ENCODE assay signal across 1 cellular context in the genomic region with DNA sequence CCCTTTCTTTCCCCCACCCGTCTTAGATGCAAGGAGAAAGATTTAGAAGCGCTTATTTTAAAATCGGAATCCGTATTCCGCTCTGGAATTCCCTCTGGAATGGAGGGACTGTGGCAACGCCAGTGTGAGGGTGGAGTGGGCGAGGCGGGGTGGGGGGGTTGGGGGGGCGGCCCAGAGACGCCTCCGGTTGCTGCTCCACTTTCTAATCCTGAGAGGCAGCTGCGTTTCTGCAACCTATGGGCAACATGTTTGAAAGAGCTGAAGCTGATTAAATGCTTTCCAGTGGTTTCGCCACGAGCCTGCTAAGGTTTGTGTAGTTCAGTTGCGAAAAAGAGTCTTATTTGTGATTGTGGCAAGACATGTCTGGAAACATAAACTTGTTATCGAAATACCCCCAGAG.
TF ChIP-seq lines count a peak whose summit lies in the region.

A gene with protein sequence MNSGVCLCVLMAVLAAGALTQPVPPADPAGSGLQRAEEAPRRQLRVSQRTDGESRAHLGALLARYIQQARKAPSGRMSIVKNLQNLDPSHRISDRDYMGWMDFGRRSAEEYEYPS (minus strand): TSS at position 101 of the 400 bp plus-strand sequence. CDS start 2,555 bp downstream, outside the sequence.

TF ChIP-seq in GM23338, 12 proteins besides CTCF, POLR2A, EP300 and RAD21 (continued from another document):
- TF ChIP-seq, protein P1, sequence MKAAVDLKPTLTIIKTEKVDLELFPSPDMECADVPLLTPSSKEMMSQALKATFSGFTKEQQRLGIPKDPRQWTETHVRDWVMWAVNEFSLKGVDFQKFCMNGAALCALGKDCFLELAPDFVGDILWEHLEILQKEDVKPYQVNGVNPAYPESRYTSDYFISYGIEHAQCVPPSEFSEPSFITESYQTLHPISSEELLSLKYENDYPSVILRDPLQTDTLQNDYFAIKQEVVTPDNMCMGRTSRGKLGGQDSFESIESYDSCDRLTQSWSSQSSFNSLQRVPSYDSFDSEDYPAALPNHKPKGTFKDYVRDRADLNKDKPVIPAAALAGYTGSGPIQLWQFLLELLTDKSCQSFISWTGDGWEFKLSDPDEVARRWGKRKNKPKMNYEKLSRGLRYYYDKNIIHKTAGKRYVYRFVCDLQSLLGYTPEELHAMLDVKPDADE (IDR thresholded peaks at IDR 0.05): no peak
- no peak for TF ChIP-seq CREB1 (CRISPR knock-in tag; IDR thresholded peaks at IDR 0.05; ENCODE audit: low read depth)
- TF ChIP-seq ZNF331 (CRISPR knock-in tag; IDR thresholded peaks at IDR 0.05; ENCODE audit: low read depth): no peak
- TF ChIP-seq NANOG (IDR thresholded peaks at IDR 0.05; ENCODE audit: borderline replicate concordance): no peak
- no peak for TF ChIP-seq STAT1 (IDR thresholded peaks at IDR 0.05; ENCODE audit: unreplicated experiment)
- TF ChIP-seq ZNF114 (CRISPR knock-in tag; IDR thresholded peaks at IDR 0.05): no peak
- no peak for TF ChIP-seq EZH2 (IDR thresholded peaks at IDR 0.05; ENCODE audit: low read depth, unreplicated experiment)
- no peak for TF ChIP-seq EZH2phosphoT487 (IDR thresholded peaks at IDR 0.05; ENCODE audit: unreplicated experiment)
- TF ChIP-seq JUNB (IDR thresholded peaks at IDR 0.05; ENCODE audit: unreplicated experiment): no peak
- TF ChIP-seq POLR2AphosphoS5 (IDR thresholded peaks at IDR 0.05; ENCODE audit: low read depth): no peak
- TF ChIP-seq, protein P2, sequence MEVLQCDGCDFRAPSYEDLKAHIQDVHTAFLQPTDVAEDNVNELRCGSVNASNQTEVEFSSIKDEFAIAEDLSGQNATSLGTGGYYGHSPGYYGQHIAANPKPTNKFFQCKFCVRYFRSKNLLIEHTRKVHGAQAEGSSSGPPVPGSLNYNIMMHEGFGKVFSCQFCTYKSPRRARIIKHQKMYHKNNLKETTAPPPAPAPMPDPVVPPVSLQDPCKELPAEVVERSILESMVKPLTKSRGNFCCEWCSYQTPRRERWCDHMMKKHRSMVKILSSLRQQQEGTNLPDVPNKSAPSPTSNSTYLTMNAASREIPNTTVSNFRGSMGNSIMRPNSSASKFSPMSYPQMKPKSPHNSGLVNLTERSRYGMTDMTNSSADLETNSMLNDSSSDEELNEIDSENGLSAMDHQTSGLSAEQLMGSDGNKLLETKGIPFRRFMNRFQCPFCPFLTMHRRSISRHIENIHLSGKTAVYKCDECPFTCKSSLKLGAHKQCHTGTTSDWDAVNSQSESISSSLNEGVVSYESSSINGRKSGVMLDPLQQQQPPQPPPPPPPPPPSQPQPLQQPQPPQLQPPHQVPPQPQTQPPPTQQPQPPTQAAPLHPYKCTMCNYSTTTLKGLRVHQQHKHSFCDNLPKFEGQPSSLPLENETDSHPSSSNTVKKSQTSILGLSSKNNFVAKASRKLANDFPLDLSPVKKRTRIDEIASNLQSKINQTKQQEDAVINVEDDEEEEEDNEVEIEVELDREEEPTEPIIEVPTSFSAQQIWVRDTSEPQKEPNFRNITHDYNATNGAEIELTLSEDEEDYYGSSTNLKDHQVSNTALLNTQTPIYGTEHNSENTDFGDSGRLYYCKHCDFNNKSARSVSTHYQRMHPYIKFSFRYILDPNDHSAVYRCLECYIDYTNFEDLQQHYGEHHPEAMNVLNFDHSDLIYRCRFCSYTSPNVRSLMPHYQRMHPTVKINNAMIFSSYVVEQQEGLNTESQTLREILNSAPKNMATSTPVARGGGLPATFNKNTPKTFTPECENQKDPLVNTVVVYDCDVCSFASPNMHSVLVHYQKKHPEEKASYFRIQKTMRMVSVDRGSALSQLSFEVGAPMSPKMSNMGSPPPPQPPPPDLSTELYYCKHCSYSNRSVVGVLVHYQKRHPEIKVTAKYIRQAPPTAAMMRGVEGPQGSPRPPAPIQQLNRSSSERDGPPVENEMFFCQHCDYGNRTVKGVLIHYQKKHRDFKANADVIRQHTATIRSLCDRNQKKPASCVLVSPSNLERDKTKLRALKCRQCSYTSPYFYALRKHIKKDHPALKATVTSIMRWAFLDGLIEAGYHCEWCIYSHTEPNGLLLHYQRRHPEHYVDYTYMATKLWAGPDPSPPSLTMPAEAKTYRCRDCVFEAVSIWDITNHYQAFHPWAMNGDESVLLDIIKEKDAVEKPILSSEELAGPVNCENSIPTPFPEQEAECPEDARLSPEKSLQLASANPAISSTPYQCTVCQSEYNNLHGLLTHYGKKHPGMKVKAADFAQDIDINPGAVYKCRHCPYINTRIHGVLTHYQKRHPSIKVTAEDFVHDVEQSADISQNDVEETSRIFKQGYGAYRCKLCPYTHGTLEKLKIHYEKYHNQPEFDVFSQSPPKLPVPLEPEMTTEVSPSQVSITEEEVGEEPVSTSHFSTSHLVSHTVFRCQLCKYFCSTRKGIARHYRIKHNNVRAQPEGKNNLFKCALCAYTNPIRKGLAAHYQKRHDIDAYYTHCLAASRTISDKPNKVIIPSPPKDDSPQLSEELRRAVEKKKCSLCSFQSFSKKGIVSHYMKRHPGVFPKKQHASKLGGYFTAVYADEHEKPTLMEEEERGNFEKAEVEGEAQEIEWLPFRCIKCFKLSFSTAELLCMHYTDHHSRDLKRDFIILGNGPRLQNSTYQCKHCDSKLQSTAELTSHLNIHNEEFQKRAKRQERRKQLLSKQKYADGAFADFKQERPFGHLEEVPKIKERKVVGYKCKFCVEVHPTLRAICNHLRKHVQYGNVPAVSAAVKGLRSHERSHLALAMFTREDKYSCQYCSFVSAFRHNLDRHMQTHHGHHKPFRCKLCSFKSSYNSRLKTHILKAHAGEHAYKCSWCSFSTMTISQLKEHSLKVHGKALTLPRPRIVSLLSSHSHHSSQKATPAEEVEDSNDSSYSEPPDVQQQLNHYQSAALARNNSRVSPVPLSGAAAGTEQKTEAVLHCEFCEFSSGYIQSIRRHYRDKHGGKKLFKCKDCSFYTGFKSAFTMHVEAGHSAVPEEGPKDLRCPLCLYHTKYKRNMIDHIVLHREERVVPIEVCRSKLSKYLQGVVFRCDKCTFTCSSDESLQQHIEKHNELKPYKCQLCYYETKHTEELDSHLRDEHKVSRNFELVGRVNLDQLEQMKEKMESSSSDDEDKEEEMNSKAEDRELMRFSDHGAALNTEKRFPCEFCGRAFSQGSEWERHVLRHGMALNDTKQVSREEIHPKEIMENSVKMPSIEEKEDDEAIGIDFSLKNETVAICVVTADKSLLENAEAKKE (CRISPR knock-in tag; IDR thresholded peaks at IDR 0.05): no peak
